26 cellular contexts compared by ENCODE assay signal in genomic region chr3:23294770-23295387, GRCh38.
A peak's percentile ranks its signal among the peaks of the same experiment; 100 is the strongest.
DNase-seq lines count a peak whose midpoint lies in the region; ATAC-seq, FAIRE-seq and TF ChIP-seq lines count a peak whose summit lies in the region.
"Had no signal": no experiment of that assay in that cellular context is flagged by ENCODE, and none has a peak within 500 bp of the region (broad histone marks: within the 10 kb centered on the region; RNA-seq: fewer than 3 reads in every experiment).

No MANE protein-coding gene starts in this region.

- peaks cover 22% of the 10 kb centered on the region for H4K20me1 ChIP-seq in OCI-LY3 (ENCODE audit: insufficient read depth, low read length)
- H4K20me1 ChIP-seq in H9 (ENCODE audit: control insufficient read depth, insufficient read depth, insufficient read length), result no peaks in the 10 kb centered on the region

- no peak overlapping the region for H4K5ac ChIP-seq in H9 (ENCODE audit: insufficient read length, low read depth, low read length)

- 0 out of 2 replicates have a peak overlapping the region, but pooled peaks have one; percentile 1 for H3K4me3 ChIP-seq in OCI-LY3 (ENCODE audit: low read length)
- H3K4me3 ChIP-seq: body of pancreas, heart right ventricle, MG63, right atrium auricular region, tibial nerve had no signal

- no peak overlapping the region for H3K23ac ChIP-seq in H9 (ENCODE audit: insufficient read length, low read depth, low read length)

- no peak overlapping the region for H3K4me3 Mint-ChIP-seq in H9
- H3K4me3 Mint-ChIP-seq: activated CD4-positive, alpha-beta memory T cell treated with anti-CD3 and anti-CD28 coated beads, Interleukin-2, amount 10 ng/mL, durations not matched to agents 7 days and 5 days; CD8-positive, alpha-beta T cell; HFFc6; immature natural killer cell had no signal

- no peaks in the 10 kb centered on the region for H3K36me3 ChIP-seq in OCI-LY3 (replicated peaks; ENCODE audit: low read depth, low read length)
- H3K36me3 ChIP-seq: heart right ventricle, MG63, right atrium auricular region, tibial nerve, WERI-Rb-1 had no signal

- H3T11ph ChIP-seq in H9 (ENCODE audit: low read length), result no peak overlapping the region

- H2BK120ac ChIP-seq in H9 (ENCODE audit: low read depth, low read length, poor library complexity, severe bottlenecking), result no peak overlapping the region

- H3K9me3 ChIP-seq in OCI-LY3 (ENCODE audit: insufficient read depth, low read length), result no peaks in the 10 kb centered on the region
- no peaks in the 10 kb centered on the region for H3K9me3 ChIP-seq in H9 (ENCODE audit: control insufficient read depth, low read depth, low read length)
- H3K9me3 ChIP-seq: body of pancreas, MG63, right atrium auricular region, tibial nerve had no signal

- H3K9me3 Mint-ChIP-seq in H9, result peaks cover 3 to 14% of the 10 kb centered on the region in 2 experiments; a peak in 4 of 5 replicates

- DNase-seq in GM12892 (ENCODE audit: insufficient read length) (no peak), H9 (no peak), 8988T (no peak), caudate nucleus (lab: John Stamatoyannopoulos, UW) (no peak)
- no peak for DNase-seq in activated CD4-positive, CD25-positive, alpha-beta regulatory T cell (lab: John Stamatoyannopoulos, UW)
- DNase-seq: activated CD4-positive, alpha-beta memory T cell treated with anti-CD3 and anti-CD28 coated beads, Interleukin-2, amount 10 ng/mL, durations not matched to agents 7 days and 5 days; activated T-cell treated with anti-CD3 and anti-CD28 coated beads, Interleukin-2, amount 50 U/mL, for 1 hour; body of pancreas; CD8-positive, alpha-beta T cell; DND-41; heart right ventricle; HFFc6; immature natural killer cell; IMR-90; MG63; NCI-H187 treated with DMSO at 0.1 percent for 48 hours; Right ventricle myocardium superior; stimulated activated naive CD4-positive, alpha-beta T cell; T-helper 1 cell; WERI-Rb-1 had no signal

- H3K56ac ChIP-seq in H9 (ENCODE audit: insufficient read length, low read depth, low read length), result no peak overlapping the region

- H2BK12ac ChIP-seq in H9 (ENCODE audit: insufficient read length, low read depth, low read length), result no peak overlapping the region

- H2BK20ac ChIP-seq in H9 (ENCODE audit: low read depth, low read length, poor library complexity, severe bottlenecking), result no peak overlapping the region

- H3K79me2 ChIP-seq in OCI-LY3 (ENCODE audit: low read length) (peaks cover 20% of the 10 kb centered on the region), H9 (ENCODE audit: insufficient read depth, low read length) (no peaks in the 10 kb centered on the region)

- peaks cover 4 to 5% of the 10 kb centered on the region in 2 experiments; a peak in 3 of 4 replicates for H3K4me1 Mint-ChIP-seq in H9
- H3K4me1 Mint-ChIP-seq: activated CD4-positive, alpha-beta memory T cell treated with anti-CD3 and anti-CD28 coated beads, Interleukin-2, amount 10 ng/mL, durations not matched to agents 7 days and 5 days; immature natural killer cell had no signal

- no peak overlapping the region for H3K27ac Mint-ChIP-seq in H9
- H3K27ac Mint-ChIP-seq: activated CD4-positive, alpha-beta memory T cell treated with anti-CD3 and anti-CD28 coated beads, Interleukin-2, amount 10 ng/mL, durations not matched to agents 7 days and 5 days; activated naive CD4-positive, alpha-beta T cell treated with anti-CD3 and anti-CD28 coated beads, Interleukin-2, amount 50 U/mL, for 72 hours; CD8-positive, alpha-beta T cell; HFFc6; immature natural killer cell had no signal

- FAIRE-seq in GM12892 (lab: Jason Lieb, UNC), result peak; percentile 30

- H3K14ac ChIP-seq in H9 (ENCODE audit: insufficient read depth, low read length), result no peak overlapping the region

- no peaks in the 10 kb centered on the region for H3K79me1 ChIP-seq in H9 (ENCODE audit: insufficient read depth, low read depth, low read length, poor library complexity, severe bottlenecking)

- no peak overlapping the region for H3K4ac ChIP-seq in H9 (ENCODE audit: low read depth, low read length)

- H3K27me3 ChIP-seq in OCI-LY3 (ENCODE audit: low read depth, low read length), result no peaks in the 10 kb centered on the region
- no peaks in the 10 kb centered on the region for H3K27me3 ChIP-seq in H9 (ENCODE audit: insufficient read depth, low read length)
- H3K27me3 ChIP-seq: body of pancreas, heart right ventricle, MG63, right atrium auricular region, tibial nerve had no signal

- TF ChIP-seq CTCF in OCI-LY3 (IDR thresholded peaks at IDR 0.05; ENCODE audit: low read depth, low read length) (no peak), H9 (conservative IDR thresholded peaks at IDR 0.05) (no peak)

- ATAC-seq in GM19043 (IDR thresholded peaks at IDR 0.05; ENCODE audit: low read depth, unreplicated experiment), result peak; percentile 63
- ATAC-seq in HG02798 (IDR thresholded peaks at IDR 0.05; ENCODE audit: poor library complexity, unreplicated experiment), result peak; percentile 35
- ATAC-seq: activated naive CD4-positive, alpha-beta T cell treated with anti-CD3 and anti-CD28 coated beads, Interleukin-2, amount 50 U/mL, for 72 hours; body of pancreas; CD8-positive, alpha-beta T cell; heart right ventricle had no signal

- no peak overlapping the region for H3K18ac ChIP-seq in H9 (ENCODE audit: insufficient read length, low read depth, low read length)

- H4K91ac ChIP-seq in H9 (ENCODE audit: insufficient read length, low read depth, low read length), result no peak overlapping the region

- no peak overlapping the region for H2BK15ac ChIP-seq in H9 (ENCODE audit: low read depth, low read length)

- peaks cover 0 to 4% (median 4%) of the 10 kb centered on the region in 3 experiments; a peak in 3 of 7 replicates for H3K36me3 Mint-ChIP-seq in H9 (ENCODE audit: insufficient read depth in 1 of 3, low read depth in 3 of 3)
- H3K36me3 Mint-ChIP-seq: CD8-positive, alpha-beta T cell; immature natural killer cell had no signal

- H3K23me2 ChIP-seq in H9 (ENCODE audit: insufficient read length, low read depth, low read length, poor library complexity, severe bottlenecking), result no peaks in the 10 kb centered on the region

- H3K4me1 ChIP-seq in OCI-LY3 (ENCODE audit: low read length) (peaks cover 12% of the 10 kb centered on the region), H9 (ENCODE audit: insufficient read depth, low read length) (no peaks in the 10 kb centered on the region)
- H3K4me1 ChIP-seq: body of pancreas, right atrium auricular region had no signal

- H2AFZ ChIP-seq in OCI-LY3 (ENCODE audit: low read depth, low read length) (no peak overlapping the region), H9 (ENCODE audit: low read length) (no peak overlapping the region)

- H4K8ac ChIP-seq in H9 (replicated peaks; ENCODE audit: insufficient read length, low read depth, low read length), result no peak overlapping the region

- no peaks in the 10 kb centered on the region for H3K27me3 Mint-ChIP-seq in H9 (ENCODE audit: low read depth)
- H3K27me3 Mint-ChIP-seq: activated CD4-positive, alpha-beta memory T cell treated with anti-CD3 and anti-CD28 coated beads, Interleukin-2, amount 10 ng/mL, durations not matched to agents 7 days and 5 days had no signal

- no peak for TF ChIP-seq POLR2A in GM12892 (IDR thresholded peaks at IDR 0.05; ENCODE audit: low read depth, low read length)

- H2AK5ac ChIP-seq in H9 (ENCODE audit: insufficient read length, low read length), result no peak overlapping the region

- H3K27ac ChIP-seq in OCI-LY3 (ENCODE audit: low read length), result no peak overlapping the region
- H3K27ac ChIP-seq in H9 (ENCODE audit: insufficient read length, low read depth, low read length), result no peak overlapping the region
- no peak overlapping the region for H3K27ac ChIP-seq in caudate nucleus (ENCODE audit: low read depth, low read length)
- H3K27ac ChIP-seq: body of pancreas, heart right ventricle, right atrium auricular region, tibial nerve, WERI-Rb-1 had no signal

- no peak overlapping the region for H2BK5ac ChIP-seq in H9 (ENCODE audit: insufficient read length, low read length)

- H3K9ac ChIP-seq in OCI-LY3 (ENCODE audit: low read length), result no peak overlapping the region
- no peak overlapping the region for H3K9ac ChIP-seq in H9 (ENCODE audit: extremely low read depth, insufficient read length, low read length)

- peak overlapping the region; percentile 52 for H3K4me2 ChIP-seq in OCI-LY3 (ENCODE audit: low read length)
- no peak overlapping the region for H3K4me2 ChIP-seq in H9 (ENCODE audit: insufficient read depth, insufficient read length, low read length)
